In genomic region chr2:136423516-136423996, GRCh38 we compare ENCODE assay signal across 8 cellular contexts.
DNase-seq lines count a peak whose midpoint lies in the region; ATAC-seq and TF ChIP-seq lines count a peak whose summit lies in the region.

No MANE protein-coding gene starts in this region.

- POLR2A ChIA-PET in A673 (lab: Charles Lee; ENCODE audit: low non-redundant PET), result no interaction called here

- no peaks in the 10 kb centered on the region for H3K9me3 ChIP-seq in A673 (ENCODE audit: low read depth, low read length, poor library complexity, severe bottlenecking)

- no peaks in the 10 kb centered on the region for H3K4me1 ChIP-seq in A673 (ENCODE audit: insufficient read depth, low read length, poor library complexity, severe bottlenecking)

- H3K27ac ChIP-seq in A673 (ENCODE audit: low read depth, low read length, poor library complexity, severe bottlenecking), result no peak overlapping the region

- ATAC-seq in GM18517 (IDR thresholded peaks at IDR 0.05; ENCODE audit: unreplicated experiment) (peak; percentile 96), HG03060 (IDR thresholded peaks at IDR 0.05; ENCODE audit: low read depth, unreplicated experiment) (peak; percentile 88)

- BruUV-seq in A673 (replicated peaks; lab: Mats Ljungman, UMichigan), result no TSS peak

- CTCF ChIA-PET in A673 (lab: Charles Lee), result no interaction called here

- H3K36me3 ChIP-seq in A673 (ENCODE audit: insufficient read depth, low read length, poor library complexity, severe bottlenecking) (no peaks in the 10 kb centered on the region), kidney epithelial cell (ENCODE audit: control insufficient read depth, insufficient read depth, low read length) (no peaks in the 10 kb centered on the region)

- H3K27me3 ChIP-seq in A673 (replicated peaks; ENCODE audit: insufficient read depth, low read depth, low read length, poor library complexity) (peaks cover 61% of the 10 kb centered on the region), kidney epithelial cell (ENCODE audit: control insufficient read depth, insufficient read depth, low read length) (peaks cover 5% of the 10 kb centered on the region)

- intact Hi-C loops in A673 (cut with micrococcal nuclease; ENCODE audit: unreplicated experiment), result loop anchor here (2.0 to 10.0 kb wide), 3 partner anchors 241 to 1415 kb away; no protein-coding TSS in a partner anchor

- peak; percentile 87 for TF ChIP-seq CTCF in A673 (conservative IDR thresholded peaks at IDR 0.05; ENCODE audit: low read depth, low read length)
- peak; percentile 70 for TF ChIP-seq CTCF in WI38 (IDR thresholded peaks at IDR 0.05; ENCODE audit: low read depth, low read length)
- peak; percentile 88 for TF ChIP-seq CTCF in cardiac fibroblast (IDR thresholded peaks at IDR 0.05; ENCODE audit: low read depth, low read length)
- peak; percentile 89 for TF ChIP-seq CTCF in kidney epithelial cell (IDR thresholded peaks at IDR 0.05; ENCODE audit: insufficient read depth, low read length, poor library complexity, severe bottlenecking)

- DNase-seq in A673 (ENCODE audit: low spot score), result peak; percentile 73
- DNase-seq in NCI-H2107 treated with DMSO at 0.1 percent for 48 hours (lab: John Stamatoyannopoulos, UW; ENCODE audit: unreplicated experiment), result peak; percentile 71
- peak; percentile 63 to 66 for DNase-seq in cardiac fibroblast (ENCODE audit: low read depth in 2 of 2)
- DNase-seq in kidney epithelial cell (ENCODE audit: low read depth), result no peak
- peak; percentile 65 to 78 (median 68) for DNase-seq in stimulated activated CD4-positive, alpha-beta T cell treated with anti-CD3 and anti-CD28 coated beads, Interleukin-1b, Interleukin-23, amount 100 ng/mL, for 24 hours (ENCODE audit: low read depth in 4 of 4, low spot score in 1 of 4)

- H3K4me3 ChIP-seq in A673 (ENCODE audit: low read depth, low read length, poor library complexity, severe bottlenecking) (peak overlapping the region; percentile 25), WI38 (ENCODE audit: low read depth, low read length) (peak overlapping the region; percentile 51), cardiac fibroblast (replicated peaks in 1 of 2; ENCODE audit: low read depth in 2 of 2, low read length in 2 of 2) (peak overlapping the region; percentile 49 to 50), kidney epithelial cell (ENCODE audit: low read depth, low read length) (peak overlapping the region; percentile 30)
